Comparison of ENCODE assay signal across 8 cellular contexts in genomic region chrX:130902446-130902782, GRCh38. TPM values are rescaled to one million over a fixed set of nuclear protein-coding genes. Genes with fewer than 3 reads are reported as not detected.
DNase-seq lines count a peak whose midpoint lies in the region; ATAC-seq and TF ChIP-seq lines count a peak whose summit lies in the region.

No MANE protein-coding gene starts in this region.

- TF ChIP-seq CTCF in cardiac muscle cell (IDR thresholded peaks at IDR 0.05; ENCODE audit: low read depth, low read length) (no peak), ascending aorta (IDR thresholded peaks at IDR 0.05) (no peak), right lobe of liver (IDR thresholded peaks at IDR 0.05) (no peak), upper lobe of right lung (IDR thresholded peaks at IDR 0.05) (no peak)

- ATAC-seq in left ventricle myocardium superior = no peak
- no peak for ATAC-seq in right lobe of liver
- no peak for ATAC-seq in upper lobe of right lung

- H3K4me3 ChIP-seq in cardiac muscle cell (peak overlapping the region; percentile 51), ascending aorta (peak overlapping the region; percentile 63 to 67), right lobe of liver (peak overlapping the region; percentile 49 to 68 (median 59)), upper lobe of right lung (peak overlapping the region; percentile 60)

- TF ChIP-seq POLR2A in right lobe of liver (IDR thresholded peaks at IDR 0.05) = no peak

- H3K27me3 ChIP-seq in cardiac muscle cell (no peaks in the 10 kb centered on the region), ascending aorta (no peaks in the 10 kb centered on the region), right lobe of liver (no peaks in the 10 kb centered on the region), upper lobe of right lung (no peaks in the 10 kb centered on the region)

- no peak for DNase-seq in cardiac muscle cell (ENCODE audit: low read depth in 1 of 2, low spot score in 1 of 2)
- no peak for DNase-seq in left ventricle myocardium superior
- no peak for DNase-seq in ascending aorta (ENCODE audit: low spot score in 2 of 2)
- no peak for DNase-seq in right lobe of liver
- DNase-seq in upper lobe of right lung = no peak
- no peak for DNase-seq in stimulated activated CD4-positive, alpha-beta T cell treated with anti-CD3 and anti-CD28 coated beads, Interleukin-4, amount 100 ng/mL, for 24 hours
- no peak for DNase-seq in A172 (ENCODE audit: low spot score)
- DNase-seq in NCI-H2227 (lab: John Stamatoyannopoulos, UW; ENCODE audit: unreplicated experiment) = no peak

- no peaks in the 10 kb centered on the region for H3K9me3 ChIP-seq in cardiac muscle cell (ENCODE audit: low read depth)
- H3K9me3 ChIP-seq in ascending aorta = no peaks in the 10 kb centered on the region
- H3K9me3 ChIP-seq in right lobe of liver = no peaks in the 10 kb centered on the region
- no peaks in the 10 kb centered on the region for H3K9me3 ChIP-seq in upper lobe of right lung

- H3K36me3 ChIP-seq in cardiac muscle cell = no peaks in the 10 kb centered on the region
- no peaks in the 10 kb centered on the region for H3K36me3 ChIP-seq in ascending aorta
- no peaks in the 10 kb centered on the region for H3K36me3 ChIP-seq in right lobe of liver
- no peaks in the 10 kb centered on the region for H3K36me3 ChIP-seq in upper lobe of right lung

- H3K27ac ChIP-seq in cardiac muscle cell (peak overlapping the region; percentile 96), ascending aorta (peak overlapping the region; percentile 83 to 85), right lobe of liver (peak overlapping the region in 1 of 3 donors; percentile 34), upper lobe of right lung (peak overlapping the region; percentile 81)

- WGBS in right lobe of liver (ENCODE audit: insufficient coverage, low coverage, low lambda C conversion rate, missing lambda C conversion rate) = 12% methylated on average over 8 of the region's 11 CpGs

- intact Hi-C loops in left ventricle myocardium superior (cut with micrococcal nuclease) = no loop called here
- intact Hi-C loops in ascending aorta (cut with DNase I) = loop anchor here (2.0 to 10.0 kb wide), 6 partner anchors 198 to 1315 kb away; partner anchors contain the start of genes RAP2C, RBMX2 and ZNF280C
- intact Hi-C loops in right lobe of liver (cut with DNase I) = no loop called here
- intact Hi-C loops in upper lobe of right lung (cut with DNase I) = no loop called here

- H3K4me1 ChIP-seq in cardiac muscle cell (ENCODE audit: low read depth) (no peaks in the 10 kb centered on the region), ascending aorta (no peaks in the 10 kb centered on the region), right lobe of liver (no peaks in the 10 kb centered on the region), upper lobe of right lung (no peaks in the 10 kb centered on the region)

RNA-seq across cellular contexts. Expression of gene ENOX2, which starts 0.6 kb away (rescaled TPM):
- total RNA-seq in cardiac muscle cell = 16.0 and 28.4 TPM in 2 replicates
- 33.4 and 34.0 TPM in 2 replicates for polyA plus RNA-seq in cardiac muscle cell
- 13.2 TPM for total RNA-seq in left ventricle myocardium superior
- 2.0 TPM for total RNA-seq in ascending aorta
- 10 to 100 TPM in 3 of 6 experiments, 1 to 10 TPM in 3; 6.9 to 14.7 (median 10.8) TPM for total RNA-seq in right lobe of liver
- 12.2 TPM for total RNA-seq in upper lobe of right lung
- total RNA-seq in A172 (2014; rRNA removed; shearing (Covaris generic)) = 4.0 and 4.2 TPM in 2 replicates
